Comparison of ENCODE assay signal across 22 cellular contexts in genomic region chr1:212762234-212762633, GRCh38.
"Had no signal": no experiment of that assay in that cellular context is flagged by ENCODE, and none has a peak within 500 bp of the region (broad histone marks: within the 10 kb centered on the region; RNA-seq: fewer than 3 reads in every experiment).

No MANE protein-coding gene starts in this region.

- H3K4me3 ChIP-seq: MG63 had no signal

- H3K9me3 ChIP-seq: SK-N-SH had no signal

- H3K4me2 ChIP-seq: SK-N-SH had no signal

- H3K9ac ChIP-seq: SK-N-SH had no signal

- H3K9me2 ChIP-seq: SK-N-SH had no signal

- H3K27ac ChIP-seq: HL-60, RWPE1 had no signal

- ATAC-seq: Panc1 had no signal

- H3K27me3 ChIP-seq: MG63 had no signal

- DNase-seq: KBM-7, MG63, NCI-H1092, NCI-H1105 treated with DMSO at 0.1 percent for 48 hours, NCI-H1417 treated with DMSO at 0.1 percent for 48 hours, NCI-H146, NCI-H1694 treated with DMSO at 0.1 percent for 48 hours, NCI-H1930, NCI-H2081, NCI-H2107, NCI-H226, NCI-H446, NCI-H510A, NCI-H524 treated with DMSO at 0.1 percent for 48 hours, NCI-H69, NCI-H774, SHP77, SK-N-SH, SW 1271 had no signal
